28 cellular contexts compared by ENCODE assay signal in genomic region chr19:11784356-11784755, GRCh38.
"Had no signal": no experiment of that assay in that cellular context is flagged by ENCODE, and none has a peak within 500 bp of the region (broad histone marks: within the 10 kb centered on the region; RNA-seq: fewer than 3 reads in every experiment).

No MANE protein-coding gene starts in this region.

- H3K27me3 Mint-ChIP-seq: naive thymus-derived CD4-positive, alpha-beta T cell; natural killer cell treated with Interleukin-12 subunit alpha and Interleukin-12 subunit beta and Interleukin-15 and Interleukin-18, amount 100 ng/mL, for 72 hours; stimulated activated memory B cell treated with anti-CD40 and anti-IgM and Interleukin-4, amounts not matched to agents 10 μg/mL and 1 μg/mL and 100 μg/mL, for 72 hours; stimulated activated naive CD8-positive, alpha-beta T cell treated with anti-CD3 and anti-CD28 coated beads, Interleukin-15, amount 100 ng/mL, for 72 hours; type B pancreatic cell had no signal

- DNase-seq: naive thymus-derived CD4-positive, alpha-beta T cell; nephron progenitor cell; pancreas; right cardiac atrium; spleen; stimulated activated CD4-positive, alpha-beta T cell treated with anti-CD3 and anti-CD28 coated beads, Interleukin-12 subunit alpha, Interleukin-12 subunit beta, amount 100 ng/mL, for 4 hours; stimulated activated CD4-positive, alpha-beta T cell treated with anti-CD3 and anti-CD28 coated beads, Interleukin-1b, Interleukin-23, amount 100 ng/mL, for 48 hours; stimulated activated CD4-positive, alpha-beta T cell treated with anti-CD3 and anti-CD28 coated beads, Interleukin-4, amount 100 ng/mL, for 1 hour; stimulated activated CD4-positive, alpha-beta T cell treated with anti-CD3 and anti-CD28 coated beads, Interleukin-4, amount 100 ng/mL, for 4 hours; stimulated activated CD8-positive, alpha-beta memory T cell treated with anti-CD3 and anti-CD28 coated beads, Interleukin-4, amount 100 ng/mL, for 48 hours; stimulated activated naive CD4-positive, alpha-beta T cell; stimulated activated naive CD8-positive, alpha-beta T cell treated with anti-CD3 and anti-CD28 coated beads, Interleukin-15, amount 100 ng/mL, for 72 hours; stimulated activated naive CD8-positive, alpha-beta T cell treated with anti-CD3 and anti-CD28 coated beads, Interleukin-15, Interleukin-2, amounts not matched to agents 100 U/mL and 50 U/mL, for 24 hours; testis; tibial artery; transverse colon; upper lobe of right lung; uterus had no signal

- H3K4me3 Mint-ChIP-seq: natural killer cell treated with Interleukin-12 subunit alpha and Interleukin-12 subunit beta and Interleukin-15 and Interleukin-18, amount 100 ng/mL, for 72 hours; nephron progenitor cell; neural crest cell; stimulated activated memory B cell treated with anti-CD40 and anti-IgM and Interleukin-4, amounts not matched to agents 10 μg/mL and 1 μg/mL and 100 μg/mL, for 72 hours; stimulated activated naive CD8-positive, alpha-beta T cell treated with anti-CD3 and anti-CD28 coated beads, Interleukin-15, amount 100 ng/mL, for 72 hours; type B pancreatic cell had no signal

- H3K27ac Mint-ChIP-seq: naive thymus-derived CD4-positive, alpha-beta T cell; natural killer cell treated with Interleukin-12 subunit alpha and Interleukin-12 subunit beta and Interleukin-15 and Interleukin-18, amount 100 ng/mL, for 72 hours; nephron progenitor cell; stimulated activated memory B cell treated with anti-CD40 and anti-IgM and Interleukin-4, amounts not matched to agents 10 μg/mL and 1 μg/mL and 100 μg/mL, for 72 hours; stimulated activated naive CD8-positive, alpha-beta T cell treated with anti-CD3 and anti-CD28 coated beads, Interleukin-15, amount 100 ng/mL, for 72 hours; type B pancreatic cell had no signal

- ATAC-seq: naive thymus-derived CD4-positive, alpha-beta T cell; natural killer cell treated with Interleukin-12 subunit alpha and Interleukin-12 subunit beta and Interleukin-15 and Interleukin-18, amount 100 ng/mL, for 72 hours; pancreas; right cardiac atrium; sciatic nerve; stimulated activated memory B cell treated with anti-CD40 and anti-IgM and Interleukin-4, amounts not matched to agents 10 μg/mL and 1 μg/mL and 100 μg/mL, for 72 hours; stimulated activated naive CD8-positive, alpha-beta T cell treated with anti-CD3 and anti-CD28 coated beads, Interleukin-15, amount 100 ng/mL, for 72 hours; stimulated activated naive CD8-positive, alpha-beta T cell treated with anti-CD3 and anti-CD28 coated beads, Interleukin-15, Interleukin-2, amounts not matched to agents 100 U/mL and 50 U/mL, for 24 hours; upper lobe of right lung had no signal

- H3K4me3 ChIP-seq: pancreas, prostate gland, skin epidermis, smooth muscle cell, suprapubic skin, testis, tibial artery, upper lobe of right lung, uterus had no signal

- H3K4me1 ChIP-seq: pancreas, prostate gland, spleen, suprapubic skin, testis, tibial artery, transverse colon, upper lobe of right lung, uterus had no signal

- H3K9me3 ChIP-seq: testis had no signal

- H3K27me3 ChIP-seq: neutrophil, pancreas, spleen, suprapubic skin, testis, tibial artery, transverse colon, upper lobe of right lung, uterus had no signal

- H3K27ac ChIP-seq: neutrophil, pancreas, prostate gland, skin epidermis, spleen, suprapubic skin, testis, tibial artery, transverse colon, upper lobe of right lung, uterus had no signal

- H3K4me1 Mint-ChIP-seq: naive thymus-derived CD4-positive, alpha-beta T cell; nephron progenitor cell; neural crest cell; stimulated activated memory B cell treated with anti-CD40 and anti-IgM and Interleukin-4, amounts not matched to agents 10 μg/mL and 1 μg/mL and 100 μg/mL, for 72 hours; stimulated activated naive CD8-positive, alpha-beta T cell treated with anti-CD3 and anti-CD28 coated beads, Interleukin-15, amount 100 ng/mL, for 72 hours had no signal
